In the genomic region with DNA sequence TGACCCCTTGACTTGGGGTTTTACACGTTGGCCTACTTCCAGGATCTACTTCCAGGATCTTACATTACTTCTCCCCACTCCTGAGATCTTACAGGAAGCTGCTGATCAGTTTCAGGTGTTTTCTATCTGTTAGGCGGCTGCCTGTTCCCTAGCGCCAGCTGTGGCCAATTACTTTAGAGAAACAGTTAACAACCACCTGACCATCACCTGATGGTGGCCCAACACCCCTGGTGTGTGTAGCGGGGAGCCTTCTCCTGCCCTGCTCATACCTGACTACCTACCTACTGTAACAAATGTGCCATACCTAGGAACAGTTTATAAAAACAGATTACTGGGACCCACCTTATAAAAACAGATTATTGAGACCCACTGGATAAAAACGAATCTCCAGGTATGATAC, we compare ENCODE assay signal across 1 cellular context.
TF ChIP-seq lines count a peak whose summit lies in the region.

No MANE protein-coding gene starts in this region.

TF ChIP-seq in WTC11, 78 proteins besides CTCF, POLR2A, EP300 and RAD21 (continued from another document):
- TF ChIP-seq, protein P1, sequence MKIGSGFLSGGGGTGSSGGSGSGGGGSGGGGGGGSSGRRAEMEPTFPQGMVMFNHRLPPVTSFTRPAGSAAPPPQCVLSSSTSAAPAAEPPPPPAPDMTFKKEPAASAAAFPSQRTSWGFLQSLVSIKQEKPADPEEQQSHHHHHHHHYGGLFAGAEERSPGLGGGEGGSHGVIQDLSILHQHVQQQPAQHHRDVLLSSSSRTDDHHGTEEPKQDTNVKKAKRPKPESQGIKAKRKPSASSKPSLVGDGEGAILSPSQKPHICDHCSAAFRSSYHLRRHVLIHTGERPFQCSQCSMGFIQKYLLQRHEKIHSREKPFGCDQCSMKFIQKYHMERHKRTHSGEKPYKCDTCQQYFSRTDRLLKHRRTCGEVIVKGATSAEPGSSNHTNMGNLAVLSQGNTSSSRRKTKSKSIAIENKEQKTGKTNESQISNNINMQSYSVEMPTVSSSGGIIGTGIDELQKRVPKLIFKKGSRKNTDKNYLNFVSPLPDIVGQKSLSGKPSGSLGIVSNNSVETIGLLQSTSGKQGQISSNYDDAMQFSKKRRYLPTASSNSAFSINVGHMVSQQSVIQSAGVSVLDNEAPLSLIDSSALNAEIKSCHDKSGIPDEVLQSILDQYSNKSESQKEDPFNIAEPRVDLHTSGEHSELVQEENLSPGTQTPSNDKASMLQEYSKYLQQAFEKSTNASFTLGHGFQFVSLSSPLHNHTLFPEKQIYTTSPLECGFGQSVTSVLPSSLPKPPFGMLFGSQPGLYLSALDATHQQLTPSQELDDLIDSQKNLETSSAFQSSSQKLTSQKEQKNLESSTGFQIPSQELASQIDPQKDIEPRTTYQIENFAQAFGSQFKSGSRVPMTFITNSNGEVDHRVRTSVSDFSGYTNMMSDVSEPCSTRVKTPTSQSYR (CRISPR knock-in tag; IDR thresholded peaks at IDR 0.05), result no peak
